In genomic region chr2:38601463-38602135, GRCh38 we compare ENCODE assay signal across 8 cellular contexts. TPM values are rescaled to one million over a fixed set of nuclear protein-coding genes. Genes with fewer than 3 reads are reported as not detected.
A peak's percentile ranks its signal among the peaks of the same experiment; 100 is the strongest.
DNase-seq lines count a peak whose midpoint lies in the region; ATAC-seq and TF ChIP-seq lines count a peak whose summit lies in the region.

No MANE protein-coding gene starts in this region.

- peak overlapping the region; percentile 92 to 99 for H3K9ac ChIP-seq in colonic mucosa (ENCODE audit: low read depth in 2 of 2, low read length in 2 of 2)
- peak overlapping the region; percentile 74 to 96 for H3K9ac ChIP-seq in mucosa of rectum (ENCODE audit: low read depth in 1 of 2, low read length in 2 of 2)

- H3K27me3 Mint-ChIP-seq in activated T-cell treated with anti-CD3 and anti-CD28 coated beads, Interleukin-2, amount 50 U/mL, for 4 hours (ENCODE audit: low read depth): no peaks in the 10 kb centered on the region

- H3K4me3 ChIP-seq in colonic mucosa: peak overlapping the region; percentile 83
- peak overlapping the region; percentile 83 to 84 for H3K4me3 ChIP-seq in mucosa of rectum (ENCODE audit: low read length in 2 of 2)

- H3K9me3 Mint-ChIP-seq in activated T-cell treated with anti-CD3 and anti-CD28 coated beads, Interleukin-2, amount 50 U/mL, for 4 hours: no peaks in the 10 kb centered on the region

- peaks cover 42% of the 10 kb centered on the region for H3K4me1 Mint-ChIP-seq in activated T-cell treated with anti-CD3 and anti-CD28 coated beads, Interleukin-2, amount 50 U/mL, for 4 hours (ENCODE audit: low read depth)

- peaks cover 12% of the 10 kb centered on the region for H3K4me1 ChIP-seq in colonic mucosa
- peaks cover 10 to 14% of the 10 kb centered on the region in 2 donors for H3K4me1 ChIP-seq in mucosa of rectum (ENCODE audit: control insufficient read depth in 2 of 2, insufficient read depth in 2 of 2, low read length in 2 of 2)

- H3K9me3 ChIP-seq in colonic mucosa (no peaks in the 10 kb centered on the region), mucosa of rectum (ENCODE audit: control insufficient read depth in 2 of 2, low read length in 2 of 2) (no peaks in the 10 kb centered on the region)

- H3K4me3 Mint-ChIP-seq in activated T-cell treated with anti-CD3 and anti-CD28 coated beads, Interleukin-2, amount 50 U/mL, for 4 hours: peak overlapping the region; percentile 95

- H3K27ac ChIP-seq in colonic mucosa: peak overlapping the region; percentile 99
- peak overlapping the region; percentile 98 for H3K27ac ChIP-seq in mucosa of rectum (ENCODE audit: low read depth in 2 of 2, low read length in 2 of 2)

- TF ChIP-seq CTCF in colonic mucosa (IDR thresholded peaks at IDR 0.05): no peak

- H3K36me3 Mint-ChIP-seq in activated T-cell treated with anti-CD3 and anti-CD28 coated beads, Interleukin-2, amount 50 U/mL, for 4 hours (ENCODE audit: insufficient read depth): peaks cover 15% of the 10 kb centered on the region

- H3K27me3 ChIP-seq in colonic mucosa (no peaks in the 10 kb centered on the region), mucosa of rectum (ENCODE audit: control insufficient read depth in 2 of 2, insufficient read depth in 2 of 2, low read length in 2 of 2) (no peaks in the 10 kb centered on the region)

- no peak for DNase-seq in activated T-cell treated with anti-CD3 and anti-CD28 coated beads, Interleukin-2, amount 50 U/mL, for 4 hours
- DNase-seq in activated T-cell treated with anti-CD3 and anti-CD28 coated beads, Interleukin-2, amount 50 U/mL, for 48 hours: no peak
- DNase-seq in NCI-H2227 treated with DMSO at 0.1 percent for 48 hours (lab: John Stamatoyannopoulos, UW) (peak; percentile 50), colonic mucosa (no peak), NCI-H187 treated with DMSO at 0.1 percent for 48 hours (lab: John Stamatoyannopoulos, UW) (no peak)

- no peaks in the 10 kb centered on the region for H3K36me3 ChIP-seq in colonic mucosa
- H3K36me3 ChIP-seq in mucosa of rectum (ENCODE audit: control insufficient read depth in 2 of 2, insufficient read depth in 2 of 2, low read length in 2 of 2): no peaks in the 10 kb centered on the region

- no peak for ATAC-seq in activated T-cell treated with anti-CD3 and anti-CD28 coated beads, Interleukin-2, amount 50 U/mL, for 4 hours
- no peak for ATAC-seq in GM19467 (IDR thresholded peaks at IDR 0.05; ENCODE audit: unreplicated experiment)
- ATAC-seq in HG02678 (IDR thresholded peaks at IDR 0.05; ENCODE audit: unreplicated experiment): no peak

- intact Hi-C loops in colonic mucosa (cut with DNase I): loop anchor here (5.0 kb wide), 1 partner anchor 131 kb away; no protein-coding TSS in a partner anchor

RNA-seq across cellular contexts. Expression of gene HNRNPLL, which starts 1.1 kb away (rescaled TPM):
- 10 to 100 TPM; 62.7 to 86.3 (median 70.1) TPM for total RNA-seq in activated T-cell treated with anti-CD3 and anti-CD28 coated beads, Interleukin-2, amount 50 U/mL, for 4 hours
- total RNA-seq in colonic mucosa: 10 to 100 TPM; 41.6 to 58.7 TPM
